1 cellular context compared by ENCODE assay signal in genomic region chrX:123988423-123989116, GRCh38.
TF ChIP-seq lines count a peak whose summit lies in the region.

No MANE protein-coding gene starts in this region.

TF ChIP-seq in K562, 482 proteins besides CTCF, POLR2A, EP300 and RAD21 (continues in another document):
- TF ChIP-seq DLX4 (CRISPR knock-in tag; IDR thresholded peaks at IDR 0.05): no peak
- no peak for TF ChIP-seq SREBF2 (CRISPR knock-in tag; IDR thresholded peaks at IDR 0.05)
- TF ChIP-seq CBFA2T3 (IDR thresholded peaks at IDR 0.05): peak; percentile 83
- TF ChIP-seq ZNF197 (CRISPR knock-in tag; IDR thresholded peaks at IDR 0.05; ENCODE audit: low read depth): no peak
- no peak for TF ChIP-seq NCOA2 (IDR thresholded peaks at IDR 0.05; ENCODE audit: partially characterized antibody in 2 of 2)
- no peak for TF ChIP-seq HDAC2 (IDR thresholded peaks at IDR 0.05)
- TF ChIP-seq ZNF778 (CRISPR knock-in tag; IDR thresholded peaks at IDR 0.05): no peak
- no peak for TF ChIP-seq ADNP (tag; IDR thresholded peaks at IDR 0.05)
- no peak for TF ChIP-seq GTF2E2 (tag; IDR thresholded peaks at IDR 0.05)
- TF ChIP-seq ZNF77 (CRISPR knock-in tag; IDR thresholded peaks at IDR 0.05): no peak
- no peak for TF ChIP-seq ZNF232 (CRISPR knock-in tag; IDR thresholded peaks at IDR 0.05)
- no peak for TF ChIP-seq CSDE1 (IDR thresholded peaks at IDR 0.05)
- TF ChIP-seq ZNF780A (CRISPR knock-in tag; IDR thresholded peaks at IDR 0.05): no peak
- TF ChIP-seq PTTG1 (tag; IDR thresholded peaks at IDR 0.05; ENCODE audit: low read depth): no peak
- no peak for TF ChIP-seq SMARCA5 (IDR thresholded peaks at IDR 0.05)
- no peak for TF ChIP-seq RUNX1 (IDR thresholded peaks at IDR 0.05; ENCODE audit: low read depth)
- 0 out of 2 replicates have a peak, but pooled peaks have one; percentile 11 for TF ChIP-seq EHMT2 (IDR thresholded peaks at IDR 0.05)
- TF ChIP-seq RBM34 (IDR thresholded peaks at IDR 0.05; ENCODE audit: borderline replicate concordance, insufficient read depth, low read length): no peak
- TF ChIP-seq, protein P1, sequence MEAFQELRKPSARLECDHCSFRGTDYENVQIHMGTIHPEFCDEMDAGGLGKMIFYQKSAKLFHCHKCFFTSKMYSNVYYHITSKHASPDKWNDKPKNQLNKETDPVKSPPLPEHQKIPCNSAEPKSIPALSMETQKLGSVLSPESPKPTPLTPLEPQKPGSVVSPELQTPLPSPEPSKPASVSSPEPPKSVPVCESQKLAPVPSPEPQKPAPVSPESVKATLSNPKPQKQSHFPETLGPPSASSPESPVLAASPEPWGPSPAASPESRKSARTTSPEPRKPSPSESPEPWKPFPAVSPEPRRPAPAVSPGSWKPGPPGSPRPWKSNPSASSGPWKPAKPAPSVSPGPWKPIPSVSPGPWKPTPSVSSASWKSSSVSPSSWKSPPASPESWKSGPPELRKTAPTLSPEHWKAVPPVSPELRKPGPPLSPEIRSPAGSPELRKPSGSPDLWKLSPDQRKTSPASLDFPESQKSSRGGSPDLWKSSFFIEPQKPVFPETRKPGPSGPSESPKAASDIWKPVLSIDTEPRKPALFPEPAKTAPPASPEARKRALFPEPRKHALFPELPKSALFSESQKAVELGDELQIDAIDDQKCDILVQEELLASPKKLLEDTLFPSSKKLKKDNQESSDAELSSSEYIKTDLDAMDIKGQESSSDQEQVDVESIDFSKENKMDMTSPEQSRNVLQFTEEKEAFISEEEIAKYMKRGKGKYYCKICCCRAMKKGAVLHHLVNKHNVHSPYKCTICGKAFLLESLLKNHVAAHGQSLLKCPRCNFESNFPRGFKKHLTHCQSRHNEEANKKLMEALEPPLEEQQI (IDR thresholded peaks at IDR 0.05): no peak
- TF ChIP-seq TCF3 (CRISPR knock-in tag; IDR thresholded peaks at IDR 0.05): peak; percentile 71
- TF ChIP-seq ZBED1 (IDR thresholded peaks at IDR 0.05): no peak
- TF ChIP-seq, protein P2, sequence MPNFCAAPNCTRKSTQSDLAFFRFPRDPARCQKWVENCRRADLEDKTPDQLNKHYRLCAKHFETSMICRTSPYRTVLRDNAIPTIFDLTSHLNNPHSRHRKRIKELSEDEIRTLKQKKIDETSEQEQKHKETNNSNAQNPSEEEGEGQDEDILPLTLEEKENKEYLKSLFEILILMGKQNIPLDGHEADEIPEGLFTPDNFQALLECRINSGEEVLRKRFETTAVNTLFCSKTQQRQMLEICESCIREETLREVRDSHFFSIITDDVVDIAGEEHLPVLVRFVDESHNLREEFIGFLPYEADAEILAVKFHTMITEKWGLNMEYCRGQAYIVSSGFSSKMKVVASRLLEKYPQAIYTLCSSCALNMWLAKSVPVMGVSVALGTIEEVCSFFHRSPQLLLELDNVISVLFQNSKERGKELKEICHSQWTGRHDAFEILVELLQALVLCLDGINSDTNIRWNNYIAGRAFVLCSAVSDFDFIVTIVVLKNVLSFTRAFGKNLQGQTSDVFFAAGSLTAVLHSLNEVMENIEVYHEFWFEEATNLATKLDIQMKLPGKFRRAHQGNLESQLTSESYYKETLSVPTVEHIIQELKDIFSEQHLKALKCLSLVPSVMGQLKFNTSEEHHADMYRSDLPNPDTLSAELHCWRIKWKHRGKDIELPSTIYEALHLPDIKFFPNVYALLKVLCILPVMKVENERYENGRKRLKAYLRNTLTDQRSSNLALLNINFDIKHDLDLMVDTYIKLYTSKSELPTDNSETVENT (CRISPR knock-in tag; IDR thresholded peaks at IDR 0.05): no peak
- peak; percentile 63; the same call in 1 of the 2 replicates for TF ChIP-seq NCOR1 (IDR thresholded peaks at IDR 0.05)
- no peak for TF ChIP-seq HCFC1 (IDR thresholded peaks at IDR 0.05; ENCODE audit: low read depth, low read length)
- TF ChIP-seq DPF2 (IDR thresholded peaks at IDR 0.05): peak; percentile 80
- TF ChIP-seq MIER1 (IDR thresholded peaks at IDR 0.05; ENCODE audit: low read depth): no peak
- no peak for TF ChIP-seq SMAD1 (IDR thresholded peaks at IDR 0.05; ENCODE audit: low read depth, low read length, partially characterized antibody)
- TF ChIP-seq STAT5A (IDR thresholded peaks at IDR 0.05; ENCODE audit: borderline replicate concordance, low read length): 0 out of 2 replicates have a peak, but pooled peaks have one; percentile 10
- TF ChIP-seq CBX3 (IDR thresholded peaks at IDR 0.05; ENCODE audit: borderline replicate concordance in 1 of 2, low read length in 2 of 2): no peak
- peak in 1 of 2 experiments; percentile 39; a peak in 1 of 4 replicates for TF ChIP-seq TBL1XR1 (IDR thresholded peaks at IDR 0.05; ENCODE audit: low read length in 2 of 2)
- TF ChIP-seq GATA2 (CRISPR knock-in tag; IDR thresholded peaks at IDR 0.05): 0 out of 2 replicates have a peak, but pooled peaks have one; percentile 12
- TF ChIP-seq NBN (IDR thresholded peaks at IDR 0.05; ENCODE audit: low read depth): no peak
- TF ChIP-seq MEF2A (IDR thresholded peaks at IDR 0.05; ENCODE audit: control insufficient read depth, low read depth, low read length): no peak
- peak; percentile 65 for TF ChIP-seq TEAD4 (IDR thresholded peaks at IDR 0.05; ENCODE audit: low read length)
- TF ChIP-seq TEAD4 (CRISPR knock-in tag; IDR thresholded peaks at IDR 0.05; ENCODE audit: borderline replicate concordance): no peak
- TF ChIP-seq, protein P3, sequence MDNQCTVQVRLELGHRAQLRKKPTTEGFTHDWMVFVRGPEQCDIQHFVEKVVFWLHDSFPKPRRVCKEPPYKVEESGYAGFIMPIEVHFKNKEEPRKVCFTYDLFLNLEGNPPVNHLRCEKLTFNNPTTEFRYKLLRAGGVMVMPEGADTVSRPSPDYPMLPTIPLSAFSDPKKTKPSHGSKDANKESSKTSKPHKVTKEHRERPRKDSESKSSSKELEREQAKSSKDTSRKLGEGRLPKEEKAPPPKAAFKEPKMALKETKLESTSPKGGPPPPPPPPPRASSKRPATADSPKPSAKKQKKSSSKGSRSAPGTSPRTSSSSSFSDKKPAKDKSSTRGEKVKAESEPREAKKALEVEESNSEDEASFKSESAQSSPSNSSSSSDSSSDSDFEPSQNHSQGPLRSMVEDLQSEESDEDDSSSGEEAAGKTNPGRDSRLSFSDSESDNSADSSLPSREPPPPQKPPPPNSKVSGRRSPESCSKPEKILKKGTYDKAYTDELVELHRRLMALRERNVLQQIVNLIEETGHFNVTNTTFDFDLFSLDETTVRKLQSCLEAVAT (IDR thresholded peaks at IDR 0.05): no peak
- TF ChIP-seq NR4A1 (CRISPR knock-in tag; IDR thresholded peaks at IDR 0.05): no peak
- no peak for TF ChIP-seq NR4A1 (tag; IDR thresholded peaks at IDR 0.05)
- no peak for TF ChIP-seq CHD4 (IDR thresholded peaks at IDR 0.05; ENCODE audit: insufficient read depth, insufficient replicate concordance, low read depth, low read length, poor library complexity, severe bottlenecking)
- no peak for TF ChIP-seq WHSC1 (IDR thresholded peaks at IDR 0.05; ENCODE audit: low read length)
- TF ChIP-seq TAL1 (IDR thresholded peaks at IDR 0.05): peak; percentile 64; the same call in 1 of the 2 replicates
- no peak for TF ChIP-seq E2F3 (CRISPR knock-in tag; IDR thresholded peaks at IDR 0.05)
- no peak for TF ChIP-seq MCM5 (IDR thresholded peaks at IDR 0.05; ENCODE audit: low read depth)
- TF ChIP-seq AFF4 (CRISPR knock-in tag; IDR thresholded peaks at IDR 0.05): no peak
- TF ChIP-seq NCOA6 (IDR thresholded peaks at IDR 0.05): no peak
- TF ChIP-seq MEIS2 (IDR thresholded peaks at IDR 0.05; ENCODE audit: partially characterized antibody): no peak
- no peak for TF ChIP-seq HNRNPUL1 (IDR thresholded peaks at IDR 0.05; ENCODE audit: low read length)
- TF ChIP-seq GTF3C2 (IDR thresholded peaks at IDR 0.05; ENCODE audit: borderline replicate concordance, extremely low read depth, insufficient read length): no peak
- no peak for TF ChIP-seq PRPF4 (IDR thresholded peaks at IDR 0.05; ENCODE audit: insufficient read depth, low read depth, low read length, poor library complexity, severe bottlenecking)
- TF ChIP-seq, protein P4, sequence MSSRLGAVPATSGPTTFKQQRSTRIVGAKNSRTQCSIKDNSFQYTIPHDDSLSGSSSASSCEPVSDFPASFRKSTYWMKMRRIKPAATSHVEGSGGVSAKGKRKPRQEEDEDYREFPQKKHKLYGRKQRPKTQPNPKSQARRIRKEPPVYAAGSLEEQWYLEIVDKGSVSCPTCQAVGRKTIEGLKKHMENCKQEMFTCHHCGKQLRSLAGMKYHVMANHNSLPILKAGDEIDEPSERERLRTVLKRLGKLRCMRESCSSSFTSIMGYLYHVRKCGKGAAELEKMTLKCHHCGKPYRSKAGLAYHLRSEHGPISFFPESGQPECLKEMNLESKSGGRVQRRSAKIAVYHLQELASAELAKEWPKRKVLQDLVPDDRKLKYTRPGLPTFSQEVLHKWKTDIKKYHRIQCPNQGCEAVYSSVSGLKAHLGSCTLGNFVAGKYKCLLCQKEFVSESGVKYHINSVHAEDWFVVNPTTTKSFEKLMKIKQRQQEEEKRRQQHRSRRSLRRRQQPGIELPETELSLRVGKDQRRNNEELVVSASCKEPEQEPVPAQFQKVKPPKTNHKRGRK (tag; IDR thresholded peaks at IDR 0.05): no peak
- 0 out of 2 replicates have a peak, but pooled peaks have one; percentile 36 for TF ChIP-seq SOX6 (IDR thresholded peaks at IDR 0.05)
- no peak for TF ChIP-seq NRF1 (conservative IDR thresholded peaks at IDR 0.05 in 1 of 2, IDR thresholded peaks at IDR 0.05 in 1 of 2)
- no peak for TF ChIP-seq ZFP1 (CRISPR knock-in tag; IDR thresholded peaks at IDR 0.05)
- TF ChIP-seq, protein P5, sequence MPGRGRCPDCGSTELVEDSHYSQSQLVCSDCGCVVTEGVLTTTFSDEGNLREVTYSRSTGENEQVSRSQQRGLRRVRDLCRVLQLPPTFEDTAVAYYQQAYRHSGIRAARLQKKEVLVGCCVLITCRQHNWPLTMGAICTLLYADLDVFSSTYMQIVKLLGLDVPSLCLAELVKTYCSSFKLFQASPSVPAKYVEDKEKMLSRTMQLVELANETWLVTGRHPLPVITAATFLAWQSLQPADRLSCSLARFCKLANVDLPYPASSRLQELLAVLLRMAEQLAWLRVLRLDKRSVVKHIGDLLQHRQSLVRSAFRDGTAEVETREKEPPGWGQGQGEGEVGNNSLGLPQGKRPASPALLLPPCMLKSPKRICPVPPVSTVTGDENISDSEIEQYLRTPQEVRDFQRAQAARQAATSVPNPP (IDR thresholded peaks at IDR 0.05; ENCODE audit: borderline replicate concordance, insufficient read depth, insufficient read length): no peak
- no peak for TF ChIP-seq MAFG (tag; conservative IDR thresholded peaks at IDR 0.05)
- TF ChIP-seq ZNF507 (tag; conservative IDR thresholded peaks at IDR 0.05): no peak
- TF ChIP-seq CREBBP (IDR thresholded peaks at IDR 0.05; ENCODE audit: low read depth, low read length): no peak
- no peak for TF ChIP-seq ZNF830 (CRISPR knock-in tag; IDR thresholded peaks at IDR 0.05)
